Comparison of ENCODE assay signal across 4 cellular contexts in genomic region chr1:27384797-27385196, GRCh38. TPM values are rescaled to one million over a fixed set of nuclear protein-coding genes. Genes with fewer than 3 reads are reported as not detected.
"Had no signal": no experiment of that assay in that cellular context is flagged by ENCODE, and none has a peak within 500 bp of the region (broad histone marks: within the 10 kb centered on the region; RNA-seq: fewer than 3 reads in every experiment).

No MANE protein-coding gene starts in this region.

RNA-seq across cellular contexts. Expression of gene CD164L2, which starts 1.7 kb away (rescaled TPM):
- total RNA-seq: LHCN-M2, M059J, NCI-H460 had no signal

RNA-seq across cellular contexts. Expression of gene FCN3, which starts 10.2 kb away (rescaled TPM):
- total RNA-seq: LHCN-M2, M059J, MCF 10A, NCI-H460 had no signal
